Comparison of ENCODE assay signal across 9 cellular contexts in the genomic region with DNA sequence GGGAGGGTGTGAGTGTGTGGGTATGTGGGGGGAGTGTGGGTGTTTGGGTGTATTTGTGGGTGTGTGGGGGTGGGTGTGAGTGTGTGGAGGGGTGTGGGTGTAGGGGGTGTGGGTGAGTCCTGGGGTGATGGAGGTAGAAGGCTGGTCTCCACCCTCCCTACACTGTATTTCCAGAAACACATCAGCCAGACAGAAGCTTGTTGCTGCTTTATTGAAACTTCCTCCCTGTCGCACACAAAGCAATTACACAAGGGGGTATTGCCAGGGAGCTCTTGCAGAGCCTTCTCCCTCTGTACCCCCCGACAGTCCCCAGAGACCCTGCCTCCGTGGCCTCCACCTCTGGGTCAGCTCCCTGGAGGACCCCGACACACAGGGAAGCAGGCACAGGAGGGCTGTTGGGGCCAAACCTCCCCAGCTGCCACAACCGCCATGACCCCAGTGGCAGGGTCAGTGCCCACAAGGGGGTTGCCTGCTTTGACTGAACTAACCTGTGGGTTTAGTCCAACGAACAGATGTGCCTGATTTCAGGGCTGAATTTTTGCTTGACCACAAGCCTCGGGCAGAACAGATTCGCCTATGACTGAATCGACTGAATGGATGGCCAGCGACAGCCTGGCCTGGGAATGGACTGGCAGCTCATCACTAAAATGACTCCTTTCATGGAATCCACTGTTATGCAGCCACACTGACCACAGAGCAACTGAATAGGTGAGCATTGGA. TPM values are rescaled to one million over a fixed set of nuclear protein-coding genes. Genes with fewer than 3 reads are reported as not detected.
DNase-seq lines count a peak whose midpoint lies in the region; ATAC-seq, FAIRE-seq and TF ChIP-seq lines count a peak whose summit lies in the region.
"Had no signal": no experiment of that assay in that cellular context is flagged by ENCODE, and none has a peak within 500 bp of the region (broad histone marks: within the 10 kb centered on the region; RNA-seq: fewer than 3 reads in every experiment).

No MANE protein-coding gene starts in this region.

- RAD21 ChIA-PET in GM12878 (lab: Charles Lee; ENCODE audit: unreplicated experiment), result interaction anchor here (0.7 to 15.6 kb wide), 8 partner anchors 9 to 48 kb away, joined by 3 to 538 read pairs (median 6); a partner anchor contains a TSS

- H3K18ac ChIP-seq in mesenchymal stem cell (ENCODE audit: low read depth in 1 of 2, low read length in 2 of 2), result no peak overlapping the region

- H3K9me3 Mint-ChIP-seq in stimulated activated memory B cell treated with anti-CD40 and anti-IgM and Interleukin-4, amounts not matched to agents 10 μg/mL and 1 μg/mL and 100 μg/mL, for 72 hours, result no peaks in the 10 kb centered on the region
- H3K9me3 Mint-ChIP-seq: natural killer cell treated with Interleukin-12 subunit alpha and Interleukin-12 subunit beta and Interleukin-15 and Interleukin-18, amount 100 ng/mL, for 72 hours had no signal

- peak; percentile 62; the same call in 1 of the 2 replicates for TF ChIP-seq POLR2A in GM12878 (IDR thresholded peaks at IDR 0.05; ENCODE audit: low read depth, low read length)

- no peaks in the 10 kb centered on the region for H3K79me2 ChIP-seq in GM12878 (ENCODE audit: control insufficient read depth, insufficient read depth, low read length)

- no peak overlapping the region for H4K91ac ChIP-seq in mesenchymal stem cell (ENCODE audit: low read length)

- intact Hi-C loops in GM12878 (cut with micrococcal nuclease; ENCODE audit: unreplicated experiment), result no loop called here

- no peak overlapping the region for H3K4ac ChIP-seq in mesenchymal stem cell (ENCODE audit: low read depth in 1 of 2, low read length in 2 of 2)

- H3K4me2 ChIP-seq in GM12878 (ENCODE audit: control insufficient read depth, insufficient read depth), result no peak overlapping the region
- H3K4me2 ChIP-seq in mesenchymal stem cell (ENCODE audit: low read length, poor library complexity, severe bottlenecking), result no peak overlapping the region

- in situ Hi-C loops in GM12878 (cut with MboI), result no loop called here

- peak overlapping the region; percentile 10 for H3K4me3 Mint-ChIP-seq in stimulated activated memory B cell treated with anti-CD40 and anti-IgM and Interleukin-4, amounts not matched to agents 10 μg/mL and 1 μg/mL and 100 μg/mL, for 72 hours

- TF ChIP-seq CTCF in GM12878 (IDR thresholded peaks at IDR 0.05 in 2 of 3, conservative IDR thresholded peaks at IDR 0.05 in 1 of 3; ENCODE audit: control insufficient read depth in 2 of 3, extremely low read depth in 1 of 3, insufficient read depth in 1 of 3, low read depth in 3 of 3, low read length in 3 of 3), result no peak

- H2AK5ac ChIP-seq in mesenchymal stem cell (ENCODE audit: low read length, severe bottlenecking), result no peak overlapping the region

- TF ChIP-seq EP300 in GM12878 (IDR thresholded peaks at IDR 0.05; ENCODE audit: borderline replicate concordance in 1 of 2, control insufficient read depth in 1 of 2, low read depth in 2 of 2, low read length in 2 of 2), result no peak

- H2AFZ ChIP-seq in GM12878 (ENCODE audit: control insufficient read depth, low read depth, low read length) (no peak overlapping the region), mesenchymal stem cell (ENCODE audit: low read depth, low read length) (no peak overlapping the region)

- DNase-seq in MV-4-11 (lab: John Stamatoyannopoulos, UW) (peak; percentile 64), GM12878 (ENCODE audit: low read depth, low spot score) (no peak), mesenchymal stem cell (no peak), HuH-7.5 (ENCODE audit: low spot score) (no peak), NCI-H1048 (lab: John Stamatoyannopoulos, UW) (no peak)

- H3K4me1 ChIP-seq in GM12878 (ENCODE audit: control insufficient read depth, insufficient read depth, low read length), result peaks cover 23% of the 10 kb centered on the region
- peaks cover 40% of the 10 kb centered on the region for H3K4me1 ChIP-seq in mesenchymal stem cell (ENCODE audit: control insufficient read depth, insufficient read depth, low read depth, low read length)

- whole genome bisulfite sequencing in GM12878 (ENCODE audit: insufficient coverage, insufficient replicate concordance, low lambda C conversion rate, missing lambda C conversion rate), result 14% methylated on average over 10 of the region's 10 CpGs
- 79% methylated on average over 10 of the region's 10 CpGs for WGBS in mesenchymal stem cell

- H3K27ac ChIP-seq in GM12878 (ENCODE audit: control insufficient read depth, insufficient read depth), result no peak overlapping the region
- H3K27ac ChIP-seq in mesenchymal stem cell (ENCODE audit: low read length, poor library complexity, severe bottlenecking), result no peak overlapping the region

- H3K36me3 Mint-ChIP-seq in stimulated activated memory B cell treated with anti-CD40 and anti-IgM and Interleukin-4, amounts not matched to agents 10 μg/mL and 1 μg/mL and 100 μg/mL, for 72 hours, result peaks cover 42% of the 10 kb centered on the region

- H3K9me3 ChIP-seq in GM12878 (replicated peaks; ENCODE audit: control insufficient read depth, insufficient read depth, low read length) (no peaks in the 10 kb centered on the region), mesenchymal stem cell (ENCODE audit: control insufficient read depth, low read length) (no peaks in the 10 kb centered on the region)

- SMC1A ChIA-PET in GM12878 (lab: Charles Lee; ENCODE audit: uncharacterized antibody, unreplicated experiment), result interaction anchor here (1.0 to 21.5 kb wide), 5 partner anchors 13 to 47 kb away, joined by 3 to 556 read pairs (median 9); a partner anchor contains a TSS

- ATAC-seq in GM18861 (IDR thresholded peaks at IDR 0.05; ENCODE audit: unreplicated experiment) (peak; percentile 40), GM12878 (peak; percentile 63)
- ATAC-seq in stimulated activated memory B cell treated with anti-CD40 and anti-IgM and Interleukin-4, amounts not matched to agents 10 μg/mL and 1 μg/mL and 100 μg/mL, for 72 hours, result peak; percentile 73

- H3K36me3 ChIP-seq in GM12878 (ENCODE audit: control insufficient read depth in 2 of 2, insufficient read depth in 2 of 2, low read length in 1 of 2) (peaks cover 28 to 30% of the 10 kb centered on the region in 2 experiments), mesenchymal stem cell (ENCODE audit: control insufficient read depth in 1 of 2, insufficient read depth in 2 of 2, low read depth in 1 of 2, low read length in 2 of 2) (no peaks in the 10 kb centered on the region)

- H3K4me1 Mint-ChIP-seq in stimulated activated memory B cell treated with anti-CD40 and anti-IgM and Interleukin-4, amounts not matched to agents 10 μg/mL and 1 μg/mL and 100 μg/mL, for 72 hours, result peaks cover 73% of the 10 kb centered on the region

- H3K14ac ChIP-seq in mesenchymal stem cell (ENCODE audit: low read length in 2 of 2), result no peak overlapping the region

- H3K27me3 Mint-ChIP-seq in stimulated activated memory B cell treated with anti-CD40 and anti-IgM and Interleukin-4, amounts not matched to agents 10 μg/mL and 1 μg/mL and 100 μg/mL, for 72 hours, result no peaks in the 10 kb centered on the region
- H3K27me3 Mint-ChIP-seq: natural killer cell treated with Interleukin-12 subunit alpha and Interleukin-12 subunit beta and Interleukin-15 and Interleukin-18, amount 100 ng/mL, for 72 hours had no signal

- no peak overlapping the region for H3K23ac ChIP-seq in mesenchymal stem cell (ENCODE audit: low read length in 2 of 2)

- POLR2A ChIA-PET in GM12878 (lab: Charles Lee), result interaction anchor here (1.4 to 6.7 kb wide), 5 partner anchors 11 to 26 kb away, joined by 4 to 96 read pairs (median 10); a partner anchor contains a TSS

- no peak overlapping the region for H2BK12ac ChIP-seq in mesenchymal stem cell (ENCODE audit: low read length in 2 of 2)

- no peak for TF ChIP-seq RAD21 in GM12878 (IDR thresholded peaks at IDR 0.05; ENCODE audit: insufficient read depth, low read depth, low read length)

- H3K79me1 ChIP-seq in mesenchymal stem cell (replicated peaks; ENCODE audit: low read length, poor library complexity, severe bottlenecking), result no peaks in the 10 kb centered on the region

- H2BK15ac ChIP-seq in mesenchymal stem cell (ENCODE audit: low read depth, poor library complexity, severe bottlenecking), result no peak overlapping the region

- TSS peak; percentile 91 for BruUV-seq in GM12878 (replicated peaks; lab: Mats Ljungman, UMichigan)

- no peak for FAIRE-seq in GM12878 (lab: Jason Lieb, UNC)

- no peak overlapping the region for H2BK5ac ChIP-seq in mesenchymal stem cell (ENCODE audit: low read depth, low read length, poor library complexity, severe bottlenecking)

- H4K20me1 ChIP-seq in GM12878 (ENCODE audit: control insufficient read depth, insufficient read depth), result no peaks in the 10 kb centered on the region; the same call in 1 of the 2 replicates

- CTCF ChIA-PET in GM12878 (lab: Yijun Ruan, JAX), result interaction anchor here (0.6 to 11.2 kb wide), 10 partner anchors 8 to 178 kb away, joined by 3 to 221 read pairs (median 4); a partner anchor contains a TSS

- no peak overlapping the region for H4K8ac ChIP-seq in mesenchymal stem cell (ENCODE audit: low read length)

- H2BK120ac ChIP-seq in mesenchymal stem cell (ENCODE audit: low read depth, low read length), result no peak overlapping the region

- H3K9ac ChIP-seq in GM12878 (ENCODE audit: control insufficient read depth, insufficient read depth, low read length), result no peak overlapping the region
- H3K9ac ChIP-seq in mesenchymal stem cell (ENCODE audit: low read length), result no peak overlapping the region

- H3K4me3 ChIP-seq in GM12878 (no peak overlapping the region), mesenchymal stem cell (ENCODE audit: insufficient read depth in 1 of 2, low read depth in 1 of 2, low read length in 2 of 2) (no peak overlapping the region)

- H3K27me3 ChIP-seq in GM12878 (replicated peaks in 1 of 2; ENCODE audit: control insufficient read depth in 2 of 2, insufficient read depth in 2 of 2, low read length in 1 of 2), result no peaks in the 10 kb centered on the region
- H3K27me3 ChIP-seq in mesenchymal stem cell (ENCODE audit: control insufficient read depth in 1 of 2, insufficient read depth in 1 of 2, low read length in 2 of 2), result peaks cover 0 to 54% of the 10 kb centered on the region in 2 experiments

- peak overlapping the region; percentile 92 for H3K27ac Mint-ChIP-seq in stimulated activated memory B cell treated with anti-CD40 and anti-IgM and Interleukin-4, amounts not matched to agents 10 μg/mL and 1 μg/mL and 100 μg/mL, for 72 hours

RNA-seq across cellular contexts. Expression of a gene that starts 9.1 kb away (rescaled TPM):
- 0.51 and 1.9 TPM in 2 replicates for total RNA-seq in GM12878 (2013; cell fraction: nucleolus; rRNA removed)
- total RNA-seq in GM12878 (2014; rRNA removed) (0.11 and 0.27 TPM in 2 replicates), GM12878 (2014; rRNA removed; fragmentation: Illumina TruSeq; extraction: Trizol) (0.04 TPM in 1 of 2 replicates, not detected in the other), GM12878 (2021) (0.21 and 0.24 TPM in 2 replicates)
- 0.31 TPM for polyA plus RNA-seq in GM12878 (2011; ENCODE audit: low read depth)
- polyA plus RNA-seq in GM12878 (2011; rRNA removed) (0.36 and 0.50 TPM in 2 replicates), GM12878 (2014; fragmentation: Illumina TruSeq; extraction: Trizol) (0.07 and 0.11 TPM in 2 replicates), GM12878 (2014; fragmentation: Nextera tagmentation; extraction: Ambion mirVana) (under 1 TPM in 1 of 2 experiments, not detected in 1; 0.07 TPM), GM12878 (2014; rRNA removed) (0.10 and 0.46 TPM in 2 replicates), GM12878 (2016; fragmentation: Nextera tagmentation; extraction: Ambion mirVana) (under 1 TPM; 0.09 to 0.44 TPM)
- 0.67 and 0.77 TPM in 2 replicates for polyA plus RNA-seq in GM12878 (2011; cell fraction: cytosol; rRNA removed)
- polyA plus RNA-seq in GM12878 (2011; cell fraction: nucleus; rRNA removed), result 1.5 and 2.1 TPM in 2 replicates
- 0.48 and 0.60 TPM in 2 replicates for polyA plus RNA-seq in GM12878 (2012)
- polyA minus RNA-seq in GM12878 (2011; rRNA and poly(A)+ RNA removed), result 0.22 and 0.72 TPM in 2 replicates
- not detected in 2 replicates for polyA minus RNA-seq in GM12878 (2011; cell fraction: cytosol; rRNA and poly(A)+ RNA removed)
- 0.67 and 1.3 TPM in 2 replicates for polyA minus RNA-seq in GM12878 (2011; cell fraction: nucleus; rRNA and poly(A)+ RNA removed)
- polyA plus RNA-seq in mesenchymal stem cell (2013, experiment 1 of 2), result 0.03 TPM
- 0.04 TPM for polyA plus RNA-seq in mesenchymal stem cell (2013, experiment 2 of 2)
- total RNA-seq: epithelial cell of proximal tubule had no signal

RNA-seq across cellular contexts. Expression of a gene that starts 25.1 kb away (rescaled TPM):
- total RNA-seq in GM12878 (2013; cell fraction: nucleolus; rRNA removed), result 345 and 349 TPM in 2 replicates
- 360 and 370 TPM in 2 replicates for total RNA-seq in GM12878 (2014; rRNA removed)
- total RNA-seq in GM12878 (2014; rRNA removed; fragmentation: Illumina TruSeq; extraction: Trizol), result 423 and 431 TPM in 2 replicates
- 740 and 758 TPM in 2 replicates for total RNA-seq in GM12878 (2021)
- 582 TPM for polyA plus RNA-seq in GM12878 (2011; ENCODE audit: low read depth)
- polyA plus RNA-seq in GM12878 (2011; rRNA removed), result 411 and 682 TPM in 2 replicates
- 985 and 1,156 TPM in 2 replicates for polyA plus RNA-seq in GM12878 (2011; cell fraction: cytosol; rRNA removed)
- 492 and 615 TPM in 2 replicates for polyA plus RNA-seq in GM12878 (2011; cell fraction: nucleus; rRNA removed)
- polyA plus RNA-seq in GM12878 (2012), result 791 and 943 TPM in 2 replicates
- 972 and 1,013 TPM in 2 replicates for polyA plus RNA-seq in GM12878 (2014; fragmentation: Illumina TruSeq; extraction: Trizol)
- polyA plus RNA-seq in GM12878 (2014; fragmentation: Nextera tagmentation; extraction: Ambion mirVana), result 10 to 100 TPM; 24.1 to 48.8 TPM
- polyA plus RNA-seq in GM12878 (2014; rRNA removed), result 675 and 692 TPM in 2 replicates
- polyA plus RNA-seq in GM12878 (2016; fragmentation: Nextera tagmentation; extraction: Ambion mirVana), result 1,000 to 10,000 TPM in 1 of 2 experiments, 100 to 1,000 TPM in 1; 977 to 1,034 TPM
- polyA minus RNA-seq in GM12878 (2011; rRNA and poly(A)+ RNA removed), result 1,330 and 1,556 TPM in 2 replicates
- 364 and 402 TPM in 2 replicates for polyA minus RNA-seq in GM12878 (2011; cell fraction: cytosol; rRNA and poly(A)+ RNA removed)
- polyA minus RNA-seq in GM12878 (2011; cell fraction: nucleus; rRNA and poly(A)+ RNA removed), result 131 and 171 TPM in 2 replicates
- polyA plus RNA-seq in mesenchymal stem cell (2013, experiment 1 of 2), result 0.97 TPM
- 0.95 TPM for polyA plus RNA-seq in mesenchymal stem cell (2013, experiment 2 of 2)
